In genomic region chr4:7101692-7102515, GRCh38 we compare ENCODE assay signal across 8 cellular contexts. TPM values are rescaled to one million over a fixed set of nuclear protein-coding genes. Genes with fewer than 3 reads are reported as not detected.
DNase-seq lines count a peak whose midpoint lies in the region; ATAC-seq and TF ChIP-seq lines count a peak whose summit lies in the region.

No MANE protein-coding gene starts in this region.

- H3K4me1 Mint-ChIP-seq in IgD-negative memory B cell (peaks cover 7 to 11% (median 9%) of the 10 kb centered on the region in 3 donors), osteocyte (ENCODE audit: unreplicated experiment) (peaks cover 21% of the 10 kb centered on the region)

- H3K36me3 Mint-ChIP-seq in IgD-negative memory B cell (no peaks in the 10 kb centered on the region), osteocyte (ENCODE audit: unreplicated experiment) (no peaks in the 10 kb centered on the region)

- TF ChIP-seq CTCF in osteocyte (IDR thresholded peaks at IDR 0.05), result peak; percentile 84

- H3K4me1 ChIP-seq in urinary bladder (ENCODE audit: insufficient read depth), result no peaks in the 10 kb centered on the region

- H3K27ac Mint-ChIP-seq in IgD-negative memory B cell (no peak overlapping the region), osteocyte (ENCODE audit: unreplicated experiment) (no peak overlapping the region)

- H3K27ac ChIP-seq in urinary bladder (ENCODE audit: low read depth), result no peak overlapping the region

- DNase-seq in DMS 273 (lab: John Stamatoyannopoulos, UW; ENCODE audit: unreplicated experiment), result peak; percentile 76
- DNase-seq in RPMI8226, result peak; percentile 69
- peak; percentile 53 for DNase-seq in activated naive CD4-positive, alpha-beta T cell treated with anti-CD3 and anti-CD28 coated beads, Interleukin-2, amount 50 U/mL, for 16 hours
- peak; percentile 57 for DNase-seq in glomerular visceral epithelial cell (ENCODE audit: extremely low spot score)
- no peak for DNase-seq in osteocyte (ENCODE audit: extremely low spot score, unreplicated experiment)

- peak; percentile 75 for ATAC-seq in GM21526 (IDR thresholded peaks at IDR 0.05; ENCODE audit: low FRiP score, unreplicated experiment)

- H3K9me3 Mint-ChIP-seq in IgD-negative memory B cell, result no peaks in the 10 kb centered on the region
- H3K9me3 Mint-ChIP-seq in osteocyte (ENCODE audit: unreplicated experiment), result no peaks in the 10 kb centered on the region

- H3K4me3 Mint-ChIP-seq in IgD-negative memory B cell (peak overlapping the region; percentile 89 to 97 (median 93)), osteocyte (ENCODE audit: unreplicated experiment) (peak overlapping the region; percentile 78)

- WGBS in urinary bladder, result 23% methylated on average over 24 of the region's 24 CpGs

- H3K4me3 ChIP-seq in urinary bladder (ENCODE audit: low read depth, low read length), result peak overlapping the region; percentile 11

- H3K27me3 Mint-ChIP-seq in IgD-negative memory B cell (peaks cover 5% of the 10 kb centered on the region), osteocyte (ENCODE audit: unreplicated experiment) (peaks cover 17% of the 10 kb centered on the region)

- no peaks in the 10 kb centered on the region for H3K36me3 ChIP-seq in urinary bladder (ENCODE audit: insufficient read depth)

RNA-seq across cellular contexts. Expression of gene GRPEL1, which starts 34.0 kb away (rescaled TPM):
- 49.0 TPM for polyA plus RNA-seq in IgD-negative memory B cell
- total RNA-seq in osteocyte, result 19.7 and 20.2 TPM in 2 replicates
- total RNA-seq in urinary bladder, result 15.9 TPM
- 27.7 TPM for polyA plus RNA-seq in urinary bladder

RNA-seq across cellular contexts. Expression of gene TADA2B, which starts 58.7 kb away (rescaled TPM):
- polyA plus RNA-seq in IgD-negative memory B cell (4.7 TPM), urinary bladder (23.5 TPM)
- total RNA-seq in osteocyte (16.5 and 21.4 TPM in 2 replicates), urinary bladder (12.7 TPM)
